Comparison of ENCODE assay signal across 8 cellular contexts in the genomic region with DNA sequence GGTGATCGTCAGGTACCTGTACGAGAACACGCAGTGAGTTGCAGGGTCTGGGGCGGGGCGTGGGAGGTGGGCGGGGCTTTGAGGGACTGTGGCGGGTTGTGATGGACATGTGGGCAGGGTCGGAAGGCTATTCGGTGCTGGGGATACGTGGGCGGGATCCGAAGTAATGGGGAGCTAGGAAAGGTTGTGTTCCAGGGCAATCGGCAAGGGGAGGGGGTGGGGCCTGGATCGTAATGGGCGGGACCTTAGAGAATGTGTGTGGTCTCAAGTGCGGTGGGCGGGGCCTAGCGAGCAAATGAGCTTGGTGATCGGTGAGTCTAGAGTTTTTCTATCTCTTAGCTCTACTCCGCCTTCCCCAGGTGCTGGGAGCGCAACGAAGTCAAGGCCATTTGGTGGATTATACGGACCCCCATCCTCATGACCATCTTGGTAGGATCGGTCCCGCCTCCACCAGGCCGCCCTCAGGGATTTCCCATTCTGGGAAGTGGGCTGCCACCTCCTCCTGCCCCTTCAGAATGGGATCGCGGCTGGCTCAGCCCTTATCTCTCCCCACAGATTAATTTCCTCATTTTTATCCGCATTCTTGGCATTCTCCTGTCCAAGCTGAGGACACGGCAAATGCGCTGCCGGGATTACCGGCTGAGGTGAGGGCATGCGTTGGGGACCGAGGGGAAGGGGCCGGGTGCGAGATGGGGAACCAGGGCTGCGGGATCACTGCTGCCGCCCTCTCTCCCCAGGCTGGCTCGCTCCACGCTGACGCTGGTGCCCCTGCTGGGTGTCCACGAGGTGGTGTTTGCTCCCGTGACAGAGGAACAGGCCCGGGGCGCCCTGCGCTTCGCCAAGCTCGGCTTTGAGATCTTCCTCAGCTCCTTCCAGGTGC. TPM values are rescaled to one million over a fixed set of nuclear protein-coding genes. Genes with fewer than 3 reads are reported as not detected.
DNase-seq lines count a peak whose midpoint lies in the region; ATAC-seq and TF ChIP-seq lines count a peak whose summit lies in the region.

No MANE protein-coding gene starts in this region.

- H3K4me1 ChIP-seq in Peyer's patch (peaks cover 0 to 21% (median 8%) of the 10 kb centered on the region in 4 donors), thoracic aorta (ENCODE audit: control insufficient read depth in 1 of 2, low read depth in 2 of 2) (peaks cover 4 to 18% of the 10 kb centered on the region in 2 donors)

- H3K4me3 Mint-ChIP-seq in CD4-positive, alpha-beta T cell = peak overlapping the region; percentile 89

- H3K4me3 ChIP-seq in Peyer's patch (peak overlapping the region; percentile 26 to 55 (median 52)), foreskin fibroblast (ENCODE audit: low read depth in 1 of 2, low read length in 2 of 2) (peak overlapping the region; percentile 10 to 25), thoracic aorta (peak overlapping the region; percentile 43)

- TF ChIP-seq POLR2A in Peyer's patch (IDR thresholded peaks at IDR 0.05) = no peak

- H3K4me1 Mint-ChIP-seq in CD4-positive, alpha-beta T cell (ENCODE audit: low read depth) = peaks cover 21% of the 10 kb centered on the region

- intact Hi-C loops in CD4-positive, alpha-beta T cell (cut with DNase I, micrococcal nuclease) = loop anchor here in 1 of 2 experiments (2.0 kb wide), 1 partner anchor 15 kb away; the partner anchor contains the start of gene QPCTL

- no peaks in the 10 kb centered on the region for H3K9me3 ChIP-seq in CD4-positive, alpha-beta T cell (ENCODE audit: control insufficient read depth, low read length)
- H3K9me3 ChIP-seq in Peyer's patch = no peaks in the 10 kb centered on the region
- H3K9me3 ChIP-seq in thoracic aorta = no peaks in the 10 kb centered on the region

- DNase-seq in CD4-positive, alpha-beta T cell = peak; percentile 65 to 88 (median 76)
- DNase-seq in Peyer's patch = peak; percentile 95 to 97 (median 96)
- DNase-seq in activated gamma-delta T cell (lab: John Stamatoyannopoulos, UW) = peak; percentile 51
- DNase-seq in foreskin fibroblast = peak; percentile 57 to 72
- DNase-seq in omental fat pad (ENCODE audit: low spot score) = peak; percentile 88
- no peak for DNase-seq in thoracic aorta (ENCODE audit: low spot score)

- no peaks in the 10 kb centered on the region for H3K9me3 Mint-ChIP-seq in CD4-positive, alpha-beta T cell

- peaks cover 3% of the 10 kb centered on the region for H3K36me3 Mint-ChIP-seq in CD4-positive, alpha-beta T cell (ENCODE audit: low read depth)

- no peak overlapping the region for H3K27ac ChIP-seq in CD4-positive, alpha-beta T cell (ENCODE audit: low read depth, low read length)
- H3K27ac ChIP-seq in Peyer's patch (peak overlapping the region in 2 of 4 donors; percentile 35 to 55), thoracic aorta (no peak overlapping the region)

- POLR2A ChIA-PET in CD4-positive, alpha-beta T cell (lab: Charles Lee) = interaction anchor here (0.8 to 3.7 kb wide), 7 partner anchors 9 to 238 kb away, joined by 3 to 33 read pairs (median 7); partner anchors contain the start of genes GIPR, QPCTL and SNRPD2

- H3K27me3 Mint-ChIP-seq in CD4-positive, alpha-beta T cell = peaks cover 3% of the 10 kb centered on the region

- H3K27ac Mint-ChIP-seq in CD4-positive, alpha-beta T cell = peak overlapping the region; percentile 28

- ATAC-seq in CD4-positive, alpha-beta T cell (ENCODE audit: poor library complexity) = peak; percentile 71
- peak; percentile 33 for ATAC-seq in HG02610 (IDR thresholded peaks at IDR 0.05; ENCODE audit: unreplicated experiment)
- ATAC-seq in omental fat pad (ENCODE audit: low FRiP score) = peak; percentile 83
- no peak for ATAC-seq in thoracic aorta (ENCODE audit: insufficient number of reproducible peaks, low FRiP score, low read depth)
- ATAC-seq in HG03095 (IDR thresholded peaks at IDR 0.05; ENCODE audit: unreplicated experiment) = no peak

- CTCF ChIA-PET in CD4-positive, alpha-beta T cell (lab: Charles Lee) = interaction anchor here (0.6 to 6.0 kb wide), 10 partner anchors 8 to 211 kb away, joined by 3 to 35 read pairs (median 6); partner anchors contain the start of genes GIPR, QPCTL, SIX5 and SNRPD2

- H3K27me3 ChIP-seq in CD4-positive, alpha-beta T cell (ENCODE audit: control insufficient read depth, insufficient read depth, low read length) = no peaks in the 10 kb centered on the region
- no peaks in the 10 kb centered on the region for H3K27me3 ChIP-seq in Peyer's patch
- H3K27me3 ChIP-seq in thoracic aorta (replicated peaks; ENCODE audit: insufficient read depth) = peaks cover 11% of the 10 kb centered on the region

- H3K36me3 ChIP-seq in Peyer's patch = no peaks in the 10 kb centered on the region
- H3K36me3 ChIP-seq in thoracic aorta = no peaks in the 10 kb centered on the region

- TF ChIP-seq CTCF in CD4-positive, alpha-beta T cell (IDR thresholded peaks at IDR 0.05) = no peak
- TF ChIP-seq CTCF in Peyer's patch (IDR thresholded peaks at IDR 0.05) = no peak
- no peak for TF ChIP-seq CTCF in foreskin fibroblast (IDR thresholded peaks at IDR 0.05; ENCODE audit: low read depth, low read length)
- TF ChIP-seq CTCF in omental fat pad (IDR thresholded peaks at IDR 0.05) = no peak
- TF ChIP-seq CTCF in thoracic aorta (IDR thresholded peaks at IDR 0.05) = no peak

RNA-seq across cellular contexts. Expression of gene GIPR, which starts 9.6 kb away (rescaled TPM):
- 1 to 10 TPM; 2.4 to 3.0 TPM for total RNA-seq in CD4-positive, alpha-beta T cell
- 1 to 10 TPM in 3 of 4 donors, not detected in 1; 4.6 to 6.0 (median 5.6) TPM for total RNA-seq in Peyer's patch
- 1 to 10 TPM; 1.1 to 8.7 (median 2.5) TPM for total RNA-seq in omental fat pad
- under 1 TPM in 1 of 2 donors, not detected in 1; 0.14 TPM for total RNA-seq in thoracic aorta

RNA-seq across cellular contexts. Expression of gene SNRPD2, which starts 14.2 kb away (rescaled TPM):
- total RNA-seq in CD4-positive, alpha-beta T cell = 100 to 1,000 TPM; 367 to 369 TPM
- 10 to 100 TPM; 47.3 to 86.2 (median 67.3) TPM for total RNA-seq in Peyer's patch
- total RNA-seq in omental fat pad = 100 to 1,000 TPM; 104 to 194 (median 148) TPM
- 10 to 100 TPM; 65.7 to 70.1 TPM for total RNA-seq in thoracic aorta

RNA-seq across cellular contexts. Expression of gene QPCTL, which starts 14.9 kb away (rescaled TPM):
- total RNA-seq in CD4-positive, alpha-beta T cell = 1 to 10 TPM; 3.7 to 5.0 TPM
- total RNA-seq in Peyer's patch (10 to 100 TPM in 1 of 4 donors, 1 to 10 TPM in 3; 6.1 to 11.6 (median 7.4) TPM), omental fat pad (1 to 10 TPM; 2.7 to 5.8 (median 5.2) TPM), thoracic aorta (1 to 10 TPM; 4.6 to 8.8 TPM)

RNA-seq across cellular contexts. Expression of gene EML2, which starts 38.4 kb away (rescaled TPM):
- total RNA-seq in CD4-positive, alpha-beta T cell = 10 to 100 TPM; 29.2 to 30.4 TPM
- total RNA-seq in Peyer's patch = 10 to 100 TPM; 17.5 to 60.2 (median 46.9) TPM
- 10 to 100 TPM; 18.0 to 22.4 (median 19.9) TPM for total RNA-seq in omental fat pad
- total RNA-seq in thoracic aorta = 10 to 100 TPM; 21.7 to 34.8 TPM

RNA-seq across cellular contexts. Expression of gene FBXO46, which starts 53.1 kb away (rescaled TPM):
- total RNA-seq in CD4-positive, alpha-beta T cell = 10 to 100 TPM; 17.2 to 17.5 TPM
- 10 to 100 TPM in 3 of 4 donors, 1 to 10 TPM in 1; 8.3 to 25.2 (median 19.7) TPM for total RNA-seq in Peyer's patch
- total RNA-seq in omental fat pad = 1 to 10 TPM; 5.8 to 7.6 (median 6.7) TPM
- 10 to 100 TPM in 1 of 2 donors, 1 to 10 TPM in 1; 9.9 to 15.0 TPM for total RNA-seq in thoracic aorta

Comparison
In these comparisons a context has a peak if more than half of its experiments do, and no peak if none do; other contexts are left out.
1. ATAC-seq: peak in CD4-positive, alpha-beta T cell (single experiment), HG02610 (single experiment) and omental fat pad (single experiment); none in thoracic aorta (single experiment) and HG03095 (single experiment).
2. Peak in every context shown above with its lines, with median percentiles within 50 percentile points of each other: H3K4me3 ChIP-seq.